35 cellular contexts compared by ENCODE assay signal in genomic region chr10:48903151-48903550, GRCh38. TPM values are rescaled to one million over a fixed set of nuclear protein-coding genes. Genes with fewer than 3 reads are reported as not detected.
"Had no signal": no experiment of that assay in that cellular context is flagged by ENCODE, and none has a peak within 500 bp of the region (broad histone marks: within the 10 kb centered on the region; RNA-seq: fewer than 3 reads in every experiment).

No MANE protein-coding gene starts in this region.

- H3K36me3 Mint-ChIP-seq: activated naive CD8-positive, alpha-beta T cell had no signal

- H3K4me3 Mint-ChIP-seq: activated CD4-positive, alpha-beta memory T cell treated with anti-CD3 and anti-CD28 coated beads, Interleukin-2, amount 10 ng/mL, durations not matched to agents 7 days and 5 days; activated CD4-positive, alpha-beta T cell treated with anti-CD3 and anti-CD28 coated beads, Interleukin-2, amount 10 ng/mL, durations not matched to agents 7 days and 5 days; activated naive CD8-positive, alpha-beta T cell; activated T-cell treated with anti-CD3 and anti-CD28 coated beads, Interleukin-2, amount 50 U/mL, for 24 hours; activated T-cell treated with anti-CD3 and anti-CD28 coated beads, Interleukin-2, amount 50 U/mL, for 72 hours had no signal

- H3K9me3 Mint-ChIP-seq: activated CD4-positive, alpha-beta memory T cell treated with anti-CD3 and anti-CD28 coated beads, Interleukin-2, amount 10 ng/mL, durations not matched to agents 7 days and 5 days; activated CD4-positive, alpha-beta T cell treated with anti-CD3 and anti-CD28 coated beads, Interleukin-2, amount 10 ng/mL, durations not matched to agents 7 days and 5 days; activated T-cell treated with anti-CD3 and anti-CD28 coated beads, Interleukin-2, amount 50 U/mL, for 24 hours; activated T-cell treated with anti-CD3 and anti-CD28 coated beads, Interleukin-2, amount 50 U/mL, for 72 hours had no signal

- H3K36me3 ChIP-seq: brain microvascular endothelial cell, esophagus squamous epithelium, gastroesophageal sphincter had no signal

- H3K27ac ChIP-seq: brain microvascular endothelial cell, epithelial cell of prostate, esophagus squamous epithelium, gastroesophageal sphincter had no signal

- H3K9me3 ChIP-seq: esophagus squamous epithelium had no signal

- ATAC-seq: activated T-cell treated with anti-CD3 and anti-CD28 coated beads, Interleukin-2, amount 50 U/mL, for 72 hours; gastroesophageal sphincter had no signal

- H3K27me3 Mint-ChIP-seq: activated naive CD8-positive, alpha-beta T cell; activated T-cell treated with anti-CD3 and anti-CD28 coated beads, Interleukin-2, amount 50 U/mL, for 24 hours had no signal

- DNase-seq: activated CD4-positive, alpha-beta memory T cell treated with anti-CD3 and anti-CD28 coated beads, Interleukin-2, amount 10 ng/mL, durations not matched to agents 7 days and 5 days; activated CD4-positive, alpha-beta T cell treated with anti-CD3 and anti-CD28 coated beads for 1 hour; activated CD4-positive, alpha-beta T cell treated with anti-CD3 and anti-CD28 coated beads for 4 hours; activated CD4-positive, alpha-beta T cell treated with anti-CD3 and anti-CD28 coated beads, Interleukin-2, amount 10 ng/mL, durations not matched to agents 7 days and 5 days; activated CD4-positive, alpha-beta T cell treated with anti-CD3 and anti-CD28 coated beads, Interleukin-2, amount 50 U/mL, for 4 hours; activated CD8-positive, alpha-beta memory T cell treated with anti-CD3 and anti-CD28 coated beads, Interleukin-2, amount 50 U/mL, for 48 hours; activated gamma-delta T cell; activated naive CD4-positive, alpha-beta T cell; activated naive CD4-positive, alpha-beta T cell treated with anti-CD3 and anti-CD28 coated beads, Interleukin-2, amount 50 U/mL, for 16 hours; activated T-cell treated with anti-CD3 and anti-CD28 coated beads for 4 hours; activated T-cell treated with anti-CD3 and anti-CD28 coated beads, Interleukin-2, amount 50 U/mL, for 24 hours; activated T-cell treated with anti-CD3 and anti-CD28 coated beads, Interleukin-2, amount 50 U/mL, for 72 hours; amniotic stem cell; anterior cingulate cortex; brain microvascular endothelial cell; cortex of kidney; effector CD8-positive, alpha-beta T cell; esophagus squamous epithelium; foreskin melanocyte; T-helper 2 cell had no signal

- H3K4me1 Mint-ChIP-seq: activated CD4-positive, alpha-beta memory T cell treated with anti-CD3 and anti-CD28 coated beads, Interleukin-2, amount 10 ng/mL, durations not matched to agents 7 days and 5 days; activated CD4-positive, alpha-beta T cell treated with anti-CD3 and anti-CD28 coated beads, Interleukin-2, amount 10 ng/mL, durations not matched to agents 7 days and 5 days had no signal

- H3K4me1 ChIP-seq: gastroesophageal sphincter had no signal

- H3K4me3 ChIP-seq: esophagus squamous epithelium, gastroesophageal sphincter had no signal

- H3K27ac Mint-ChIP-seq: activated CD4-positive, alpha-beta memory T cell treated with anti-CD3 and anti-CD28 coated beads, Interleukin-2, amount 10 ng/mL, durations not matched to agents 7 days and 5 days; activated naive CD8-positive, alpha-beta T cell; activated T-cell treated with anti-CD3 and anti-CD28 coated beads, Interleukin-2, amount 50 U/mL, for 24 hours; activated T-cell treated with anti-CD3 and anti-CD28 coated beads, Interleukin-2, amount 50 U/mL, for 72 hours had no signal

RNA-seq across cellular contexts. Expression of gene LRRC18, which starts 36.5 kb away (rescaled TPM):
- total RNA-seq: activated CD4-positive, alpha-beta memory T cell treated with anti-CD3 and anti-CD28 coated beads, Interleukin-2, amount 10 ng/mL, durations not matched to agents 7 days and 5 days; activated CD4-positive, alpha-beta T cell treated with anti-CD3 and anti-CD28 coated beads, Interleukin-2, amount 10 ng/mL, durations not matched to agents 7 days and 5 days; activated T-cell treated with anti-CD3 and anti-CD28 coated beads, Interleukin-2, amount 50 U/mL, for 72 hours; astrocyte; bronchial epithelial cell; cardiac septum; chondrocyte; dermis microvascular lymphatic vessel endothelial cell; endothelial cell of umbilical vein; fibroblast of villous mesenchyme; gastroesophageal sphincter; glomerular endothelial cell; T-helper 1 cell treated with Interleukin-12 subunit alpha and Interleukin-12 subunit beta and Interleukin-4 antibody, amounts not matched to agents 30 ng/mL and 1 ng/mL, for 36 hours had no signal
- polyA plus RNA-seq: adipose tissue, endothelial cell of umbilical vein, esophagus, fibroblast of lung had no signal
